9 cellular contexts compared by ENCODE assay signal in genomic region chr6:42450314-42451145, GRCh38. TPM values are rescaled to one million over a fixed set of nuclear protein-coding genes. Genes with fewer than 3 reads are reported as not detected.
A peak's percentile ranks its signal among the peaks of the same experiment; 100 is the strongest.
DNase-seq lines count a peak whose midpoint lies in the region; ATAC-seq, FAIRE-seq and TF ChIP-seq lines count a peak whose summit lies in the region.
"Had no signal": no experiment of that assay in that cellular context is flagged by ENCODE, and none has a peak within 500 bp of the region (broad histone marks: within the 10 kb centered on the region; RNA-seq: fewer than 3 reads in every experiment).

No MANE protein-coding gene starts in this region.

- ATAC-seq in HG02884 (IDR thresholded peaks at IDR 0.05; ENCODE audit: unreplicated experiment) (no peak), omental fat pad (ENCODE audit: low FRiP score) (no peak)

- TF ChIP-seq CTCF in choroid plexus epithelial cell (conservative IDR thresholded peaks at IDR 0.05; ENCODE audit: low read depth, low read length) (no peak), omental fat pad (IDR thresholded peaks at IDR 0.05) (no peak)

- no peak for FAIRE-seq in urothelium cell line (lab: Jason Lieb, UNC)

- H3K4me3 ChIP-seq in choroid plexus epithelial cell (ENCODE audit: low read depth, low read length) (peak overlapping the region; percentile 78), mucosa of stomach (ENCODE audit: low read length) (peak overlapping the region; percentile 91)

- H3K36me3 ChIP-seq in mucosa of stomach (ENCODE audit: control insufficient read depth, insufficient read depth, low read length): no peaks in the 10 kb centered on the region

- H3K9me3 ChIP-seq in mucosa of stomach (ENCODE audit: control insufficient read depth, low read length): no peaks in the 10 kb centered on the region

- peaks cover 29% of the 10 kb centered on the region for H3K4me1 ChIP-seq in mucosa of stomach (ENCODE audit: control insufficient read depth, insufficient read depth, low read length)

- peak; percentile 20 for DNase-seq in activated T-cell treated with anti-CD3 and anti-CD28 coated beads for 48 hours (ENCODE audit: low read depth)
- no peak for DNase-seq in activated T-cell treated with anti-CD3 and anti-CD28 coated beads, Interleukin-2, amount 50 U/mL, for 1 hour
- peak; percentile 28 for DNase-seq in RPMI7951 (ENCODE audit: low read depth)
- peak; percentile 49 for DNase-seq in choroid plexus epithelial cell (ENCODE audit: low read depth)
- DNase-seq in urothelium cell line (ENCODE audit: low spot score): peak; percentile 14
- no peak for DNase-seq in omental fat pad (ENCODE audit: low spot score)

- no peaks in the 10 kb centered on the region for H3K27me3 ChIP-seq in mucosa of stomach (ENCODE audit: control insufficient read depth, insufficient read depth, low read length)

- peak overlapping the region; percentile 65 for H3K9ac ChIP-seq in mucosa of stomach (ENCODE audit: low read length)

RNA-seq across cellular contexts. Expression of gene TRERF1, which starts 1.2 kb away (rescaled TPM):
- 4.0 and 5.2 TPM in 2 replicates for total RNA-seq in RPMI7951 (2014; rRNA removed; shearing (Covaris generic))
- 10 to 100 TPM in 1 of 4 donors, 1 to 10 TPM in 3; 2.0 to 10.2 (median 2.6) TPM for total RNA-seq in omental fat pad
- total RNA-seq: dermis microvascular lymphatic vessel endothelial cell had no signal

Comparison
In these comparisons a context has a peak if more than half of its experiments do, and no peak if none do; other contexts are left out.
1. DNase-seq: peak in activated T-cell treated with anti-CD3 and anti-CD28 coated beads for 48 hours (single experiment), RPMI7951 (single experiment), choroid plexus epithelial cell (single experiment) and urothelium cell line (single experiment); none in activated T-cell treated with anti-CD3 and anti-CD28 coated beads, Interleukin-2, amount 50 U/mL, for 1 hour (single experiment) and omental fat pad (single experiment).